21 cellular contexts compared by ENCODE assay signal in genomic region chr13:50390503-50391248, GRCh38.
"Had no signal": no experiment of that assay in that cellular context is flagged by ENCODE, and none has a peak within 500 bp of the region (broad histone marks: within the 10 kb centered on the region; RNA-seq: fewer than 3 reads in every experiment).

No MANE protein-coding gene starts in this region.

- H3K4me3 ChIP-seq: breast epithelium, transverse colon, vagina had no signal

- H3K9me3 ChIP-seq: breast epithelium, transverse colon, vagina had no signal

- H3K36me3 ChIP-seq: breast epithelium, transverse colon, vagina had no signal

- H3K4me1 ChIP-seq: breast epithelium had no signal

- H3K27ac ChIP-seq: breast epithelium, epithelial cell of prostate, transverse colon, vagina had no signal

- ATAC-seq: activated CD4-positive, CD25-positive, alpha-beta regulatory T cell treated with anti-CD3 and anti-CD28 coated beads, Interleukin-2, amount 50 U/mL, for 24 hours; naive thymus-derived CD4-positive, alpha-beta T cell; stimulated activated naive CD8-positive, alpha-beta T cell treated with anti-CD3 and anti-CD28 coated beads, Interleukin-15, Interleukin-2, amounts not matched to agents 100 U/mL and 50 U/mL, for 24 hours had no signal

- DNase-seq: activated CD4-positive, alpha-beta T cell treated with anti-CD3 and anti-CD28 coated beads, Interleukin-2, amount 10 ng/mL, durations not matched to agents 7 days and 5 days; activated CD8-positive, alpha-beta memory T cell treated with anti-CD3 and anti-CD28 coated beads, Interleukin-2, amount 50 U/mL, for 48 hours; activated effector memory CD4-positive, alpha-beta T cell treated with Interleukin-2 at 50 U/mL for 16 hours; activated naive CD4-positive, alpha-beta T cell treated with anti-CD3 and anti-CD28 coated beads, Interleukin-2, amount 50 U/mL, for 16 hours; activated T-cell treated with anti-CD3 and anti-CD28 coated beads, Interleukin-2, amount 50 U/mL, for 48 hours; cortex of kidney; effector memory CD4-positive, alpha-beta T cell; foreskin fibroblast; mesendoderm; naive thymus-derived CD4-positive, alpha-beta T cell; posterior cingulate gyrus; stimulated activated CD4-positive, alpha-beta T cell treated with anti-CD3 and anti-CD28 coated beads, Interleukin-2, amount 100 ng/mL, for 24 hours; stimulated activated naive CD8-positive, alpha-beta T cell treated with anti-CD3 and anti-CD28 coated beads, Interleukin-15, Interleukin-2, amounts not matched to agents 100 U/mL and 50 U/mL, for 24 hours; T-helper 1 cell; T1000; transverse colon had no signal

- H3K27me3 ChIP-seq: breast epithelium, transverse colon, vagina had no signal

- FAIRE-seq: astrocyte had no signal
